24 cellular contexts compared by ENCODE assay signal in the genomic region with DNA sequence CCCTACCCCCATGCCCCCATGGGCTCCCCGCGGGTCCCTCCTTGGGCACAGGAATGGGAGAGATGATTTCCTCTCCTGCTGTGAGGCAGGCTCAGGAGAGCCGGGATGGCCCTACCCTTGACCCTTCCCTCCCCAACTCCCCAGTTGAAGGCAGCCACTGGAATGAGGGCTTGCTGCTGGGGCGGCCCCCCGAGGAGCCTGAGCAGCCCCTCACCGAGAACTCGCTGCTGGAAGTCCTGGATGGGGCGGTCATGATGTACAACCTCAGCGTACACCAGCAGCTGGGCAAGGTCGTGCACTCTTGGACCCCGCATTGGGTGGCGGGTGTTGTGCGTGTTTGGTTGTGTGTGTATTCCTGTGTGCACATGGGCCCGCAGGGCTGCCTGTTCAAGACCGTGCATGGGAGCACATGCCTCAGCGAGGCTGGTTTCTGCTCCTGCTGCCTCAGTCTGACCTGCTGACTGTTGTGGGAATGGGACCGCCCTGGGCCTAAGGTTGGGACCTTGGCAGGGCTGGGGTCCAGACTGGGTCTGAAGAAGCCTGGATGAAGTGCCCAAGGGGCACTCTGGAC. TPM values are rescaled to one million over a fixed set of nuclear protein-coding genes. Genes with fewer than 3 reads are reported as not detected.
"Had no signal": no experiment of that assay in that cellular context is flagged by ENCODE, and none has a peak within 500 bp of the region (broad histone marks: within the 10 kb centered on the region; RNA-seq: fewer than 3 reads in every experiment).

No MANE protein-coding gene starts in this region.

- H3K4me3 ChIP-seq: coronary artery, dorsolateral prefrontal cortex, esophagus muscularis mucosa, gastroesophageal sphincter, heart left ventricle, hepatocyte, left ventricle myocardium inferior, lower lobe of right lung had no signal

- DNase-seq: dermis blood vessel endothelial cell; dorsolateral prefrontal cortex; effector CD4-positive, alpha-beta T cell; effector memory CD4-positive, alpha-beta T cell; foreskin keratinocyte; hypothalamus; immature natural killer cell; islet precursor cell; kidney; kidney glomerular epithelial cell; left colon; left ventricle myocardium inferior; lower lobe of right lung; mesendoderm; midbrain had no signal

- H3K79me2 ChIP-seq: hepatocyte had no signal

- H3K9me3 ChIP-seq: esophagus muscularis mucosa, gastroesophageal sphincter, heart left ventricle, left ventricle myocardium inferior, lower lobe of right lung had no signal

- H2AFZ ChIP-seq: hepatocyte had no signal

- H3K4me1 ChIP-seq: foreskin keratinocyte had no signal

- ATAC-seq: foreskin keratinocyte, gastroesophageal sphincter, heart left ventricle, left colon, left lobe of liver, lower lobe of right lung had no signal

- H3K27me3 ChIP-seq: dorsolateral prefrontal cortex, esophagus muscularis mucosa, foreskin keratinocyte, gastroesophageal sphincter, heart left ventricle, hepatocyte had no signal

- H3K27ac ChIP-seq: coronary artery, dorsolateral prefrontal cortex, esophagus muscularis mucosa, foreskin keratinocyte, gastroesophageal sphincter, heart left ventricle, hepatocyte, left ventricle myocardium inferior, lower lobe of right lung had no signal

- H3K4me2 ChIP-seq: hepatocyte had no signal

RNA-seq across cellular contexts. Expression of gene AMIGO3, which starts 14.0 kb away (rescaled TPM):
- total RNA-seq: endothelial cell of umbilical vein, foreskin keratinocyte, frontal cortex, kidney, left colon, left lobe of liver, left ventricle myocardium inferior, lower lobe of right lung had no signal
- polyA plus RNA-seq: fibroblast of lung had no signal
